Comparison of ENCODE assay signal across 1 cellular context in genomic region chr1:229131243-229132105, GRCh38.
A peak's percentile ranks its signal among the peaks of the same experiment; 100 is the strongest.
TF ChIP-seq lines count a peak whose summit lies in the region.

No MANE protein-coding gene starts in this region.

TF ChIP-seq in HepG2, 621 proteins besides CTCF, POLR2A, EP300 and RAD21 (continued from another document and continues in another):
- TF ChIP-seq KLF15 (CRISPR knock-in tag; IDR thresholded peaks at IDR 0.05; ENCODE audit: borderline replicate concordance) (no peak), NFYB (CRISPR knock-in tag; IDR thresholded peaks at IDR 0.05) (no peak), FOXA3 (CRISPR knock-in tag; IDR thresholded peaks at IDR 0.05) (peak; percentile 89), GATA4 (IDR thresholded peaks at IDR 0.05; ENCODE audit: borderline replicate concordance, low read depth) (no peak; the same call in 1 of the 2 replicates), IRF9 (CRISPR knock-in tag; IDR thresholded peaks at IDR 0.05; ENCODE audit: borderline replicate concordance) (no peak), KDM5B (CRISPR knock-in tag; IDR thresholded peaks at IDR 0.05; ENCODE audit: borderline replicate concordance) (no peak), CREM (IDR thresholded peaks at IDR 0.05) (peak; percentile 90), CREM (CRISPR knock-in tag; IDR thresholded peaks at IDR 0.05) (no peak), TAF15 (IDR thresholded peaks at IDR 0.05; ENCODE audit: low read depth, low read length, poor library complexity, severe bottlenecking) (no peak), PITX1 (CRISPR knock-in tag; IDR thresholded peaks at IDR 0.05) (peak; percentile 98), TBP (CRISPR knock-in tag; IDR thresholded peaks at IDR 0.05) (no peak), HOXA5 (CRISPR knock-in tag; IDR thresholded peaks at IDR 0.05) (no peak), RAD51 (IDR thresholded peaks at IDR 0.05; ENCODE audit: borderline replicate concordance) (no peak), IKZF5 (CRISPR knock-in tag; IDR thresholded peaks at IDR 0.05) (peak; percentile 83; the same call in 1 of the 2 replicates), YEATS4 (CRISPR knock-in tag; IDR thresholded peaks at IDR 0.05; ENCODE audit: borderline replicate concordance) (no peak), TAF1 (CRISPR knock-in tag; IDR thresholded peaks at IDR 0.05) (0 out of 2 replicates have a peak, but pooled peaks have one; percentile 27), TARDBP (CRISPR knock-in tag; IDR thresholded peaks at IDR 0.05) (peak; percentile 82), ZSCAN25 (CRISPR knock-in tag; IDR thresholded peaks at IDR 0.05) (peak; percentile 75), NFATC3 (CRISPR knock-in tag; IDR thresholded peaks at IDR 0.05) (0 out of 2 replicates have a peak, but pooled peaks have one; percentile 67), ZNF792 (CRISPR knock-in tag; IDR thresholded peaks at IDR 0.05) (peak; percentile 83; the same call in 1 of the 2 replicates), SMARCE1 (IDR thresholded peaks at IDR 0.05; ENCODE audit: borderline replicate concordance) (no peak), ATF4 (CRISPR knock-in tag; IDR thresholded peaks at IDR 0.05) (peak in 1 of 2 experiments; percentile 67; a peak in 2 of 4 replicates), MATR3 (CRISPR knock-in tag; IDR thresholded peaks at IDR 0.05) (no peak), ZEB1 (IDR thresholded peaks at IDR 0.05; ENCODE audit: insufficient replicate concordance, low read depth) (peak; percentile 65), HDAC2 (CRISPR knock-in tag; IDR thresholded peaks at IDR 0.05) (peak; percentile 73), SKI (IDR thresholded peaks at IDR 0.05; ENCODE audit: partially characterized antibody) (no peak), JUND (CRISPR knock-in tag; IDR thresholded peaks at IDR 0.05) (no peak), ATM (IDR thresholded peaks at IDR 0.05; ENCODE audit: borderline replicate concordance) (peak; percentile 95; the same call in 1 of the 2 replicates), ZNF274 (CRISPR knock-in tag; IDR thresholded peaks at IDR 0.05) (no peak; the same call in 1 of the 2 replicates), PRMT3 (CRISPR knock-in tag; IDR thresholded peaks at IDR 0.05; ENCODE audit: borderline replicate concordance, low read depth) (0 out of 2 replicates have a peak, but pooled peaks have one; percentile 47), HDAC6 (IDR thresholded peaks at IDR 0.05; ENCODE audit: low read depth, low read length) (no peak), PRPF4 (IDR thresholded peaks at IDR 0.05; ENCODE audit: low read depth, low read length, poor library complexity, severe bottlenecking) (no peak), SIX1 (CRISPR knock-in tag; IDR thresholded peaks at IDR 0.05; ENCODE audit: borderline replicate concordance) (peak; percentile 91), ZSCAN31 (CRISPR knock-in tag; IDR thresholded peaks at IDR 0.05; ENCODE audit: low read depth) (peak; percentile 64; the same call in 1 of the 2 replicates), ZNF788 (CRISPR knock-in tag; IDR thresholded peaks at IDR 0.05; ENCODE audit: borderline replicate concordance) (peak; percentile 66; the same call in 1 of the 2 replicates), TP53 (CRISPR knock-in tag; conservative IDR thresholded peaks at IDR 0.05) (0 out of 2 replicates have a peak, but pooled peaks have one; percentile 57), ZNF878 (CRISPR knock-in tag; IDR thresholded peaks at IDR 0.05) (no peak; the same call in 1 of the 2 replicates), KLF11 (CRISPR knock-in tag; IDR thresholded peaks at IDR 0.05) (0 out of 2 replicates have a peak, but pooled peaks have one; percentile 43)
- TF ChIP-seq, protein P1, sequence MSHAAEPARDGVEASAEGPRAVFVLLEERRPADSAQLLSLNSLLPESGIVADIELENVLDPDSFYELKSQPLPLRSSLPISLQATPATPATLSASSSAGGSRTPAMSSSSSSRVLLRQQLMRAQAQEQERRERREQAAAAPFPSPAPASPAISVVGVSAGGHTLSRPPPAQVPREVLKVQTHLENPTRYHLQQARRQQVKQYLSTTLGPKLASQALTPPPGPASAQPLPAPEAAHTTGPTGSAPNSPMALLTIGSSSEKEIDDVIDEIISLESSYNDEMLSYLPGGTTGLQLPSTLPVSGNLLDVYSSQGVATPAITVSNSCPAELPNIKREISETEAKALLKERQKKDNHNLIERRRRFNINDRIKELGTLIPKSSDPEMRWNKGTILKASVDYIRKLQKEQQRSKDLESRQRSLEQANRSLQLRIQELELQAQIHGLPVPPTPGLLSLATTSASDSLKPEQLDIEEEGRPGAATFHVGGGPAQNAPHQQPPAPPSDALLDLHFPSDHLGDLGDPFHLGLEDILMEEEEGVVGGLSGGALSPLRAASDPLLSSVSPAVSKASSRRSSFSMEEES (CRISPR knock-in tag; IDR thresholded peaks at IDR 0.05) = no peak
- TF ChIP-seq, protein P2, sequence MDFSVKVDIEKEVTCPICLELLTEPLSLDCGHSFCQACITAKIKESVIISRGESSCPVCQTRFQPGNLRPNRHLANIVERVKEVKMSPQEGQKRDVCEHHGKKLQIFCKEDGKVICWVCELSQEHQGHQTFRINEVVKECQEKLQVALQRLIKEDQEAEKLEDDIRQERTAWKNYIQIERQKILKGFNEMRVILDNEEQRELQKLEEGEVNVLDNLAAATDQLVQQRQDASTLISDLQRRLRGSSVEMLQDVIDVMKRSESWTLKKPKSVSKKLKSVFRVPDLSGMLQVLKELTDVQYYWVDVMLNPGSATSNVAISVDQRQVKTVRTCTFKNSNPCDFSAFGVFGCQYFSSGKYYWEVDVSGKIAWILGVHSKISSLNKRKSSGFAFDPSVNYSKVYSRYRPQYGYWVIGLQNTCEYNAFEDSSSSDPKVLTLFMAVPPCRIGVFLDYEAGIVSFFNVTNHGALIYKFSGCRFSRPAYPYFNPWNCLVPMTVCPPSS (IDR thresholded peaks at IDR 0.05) = no peak
- TF ChIP-seq, protein P3, sequence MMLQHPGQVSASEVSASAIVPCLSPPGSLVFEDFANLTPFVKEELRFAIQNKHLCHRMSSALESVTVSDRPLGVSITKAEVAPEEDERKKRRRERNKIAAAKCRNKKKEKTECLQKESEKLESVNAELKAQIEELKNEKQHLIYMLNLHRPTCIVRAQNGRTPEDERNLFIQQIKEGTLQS (CRISPR knock-in tag; IDR thresholded peaks at IDR 0.05) = no peak
- TF ChIP-seq, protein P4, sequence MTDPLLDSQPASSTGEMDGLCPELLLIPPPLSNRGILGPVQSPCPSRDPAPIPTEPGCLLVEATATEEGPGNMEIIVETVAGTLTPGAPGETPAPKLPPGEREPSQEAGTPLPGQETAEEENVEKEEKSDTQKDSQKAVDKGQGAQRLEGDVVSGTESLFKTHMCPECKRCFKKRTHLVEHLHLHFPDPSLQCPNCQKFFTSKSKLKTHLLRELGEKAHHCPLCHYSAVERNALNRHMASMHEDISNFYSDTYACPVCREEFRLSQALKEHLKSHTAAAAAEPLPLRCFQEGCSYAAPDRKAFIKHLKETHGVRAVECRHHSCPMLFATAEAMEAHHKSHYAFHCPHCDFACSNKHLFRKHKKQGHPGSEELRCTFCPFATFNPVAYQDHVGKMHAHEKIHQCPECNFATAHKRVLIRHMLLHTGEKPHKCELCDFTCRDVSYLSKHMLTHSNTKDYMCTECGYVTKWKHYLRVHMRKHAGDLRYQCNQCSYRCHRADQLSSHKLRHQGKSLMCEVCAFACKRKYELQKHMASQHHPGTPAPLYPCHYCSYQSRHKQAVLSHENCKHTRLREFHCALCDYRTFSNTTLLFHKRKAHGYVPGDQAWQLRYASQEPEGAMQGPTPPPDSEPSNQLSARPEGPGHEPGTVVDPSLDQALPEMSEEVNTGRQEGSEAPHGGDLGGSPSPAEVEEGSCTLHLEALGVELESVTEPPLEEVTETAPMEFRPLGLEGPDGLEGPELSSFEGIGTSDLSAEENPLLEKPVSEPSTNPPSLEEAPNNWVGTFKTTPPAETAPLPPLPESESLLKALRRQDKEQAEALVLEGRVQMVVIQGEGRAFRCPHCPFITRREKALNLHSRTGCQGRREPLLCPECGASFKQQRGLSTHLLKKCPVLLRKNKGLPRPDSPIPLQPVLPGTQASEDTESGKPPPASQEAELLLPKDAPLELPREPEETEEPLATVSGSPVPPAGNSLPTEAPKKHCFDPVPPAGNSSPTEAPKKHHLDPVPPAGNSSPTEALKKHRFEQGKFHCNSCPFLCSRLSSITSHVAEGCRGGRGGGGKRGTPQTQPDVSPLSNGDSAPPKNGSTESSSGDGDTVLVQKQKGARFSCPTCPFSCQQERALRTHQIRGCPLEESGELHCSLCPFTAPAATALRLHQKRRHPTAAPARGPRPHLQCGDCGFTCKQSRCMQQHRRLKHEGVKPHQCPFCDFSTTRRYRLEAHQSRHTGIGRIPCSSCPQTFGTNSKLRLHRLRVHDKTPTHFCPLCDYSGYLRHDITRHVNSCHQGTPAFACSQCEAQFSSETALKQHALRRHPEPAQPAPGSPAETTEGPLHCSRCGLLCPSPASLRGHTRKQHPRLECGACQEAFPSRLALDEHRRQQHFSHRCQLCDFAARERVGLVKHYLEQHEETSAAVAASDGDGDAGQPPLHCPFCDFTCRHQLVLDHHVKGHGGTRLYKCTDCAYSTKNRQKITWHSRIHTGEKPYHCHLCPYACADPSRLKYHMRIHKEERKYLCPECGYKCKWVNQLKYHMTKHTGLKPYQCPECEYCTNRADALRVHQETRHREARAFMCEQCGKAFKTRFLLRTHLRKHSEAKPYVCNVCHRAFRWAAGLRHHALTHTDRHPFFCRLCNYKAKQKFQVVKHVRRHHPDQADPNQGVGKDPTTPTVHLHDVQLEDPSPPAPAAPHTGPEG (CRISPR knock-in tag; IDR thresholded peaks at IDR 0.05) = no peak
- TF ChIP-seq, protein P5, sequence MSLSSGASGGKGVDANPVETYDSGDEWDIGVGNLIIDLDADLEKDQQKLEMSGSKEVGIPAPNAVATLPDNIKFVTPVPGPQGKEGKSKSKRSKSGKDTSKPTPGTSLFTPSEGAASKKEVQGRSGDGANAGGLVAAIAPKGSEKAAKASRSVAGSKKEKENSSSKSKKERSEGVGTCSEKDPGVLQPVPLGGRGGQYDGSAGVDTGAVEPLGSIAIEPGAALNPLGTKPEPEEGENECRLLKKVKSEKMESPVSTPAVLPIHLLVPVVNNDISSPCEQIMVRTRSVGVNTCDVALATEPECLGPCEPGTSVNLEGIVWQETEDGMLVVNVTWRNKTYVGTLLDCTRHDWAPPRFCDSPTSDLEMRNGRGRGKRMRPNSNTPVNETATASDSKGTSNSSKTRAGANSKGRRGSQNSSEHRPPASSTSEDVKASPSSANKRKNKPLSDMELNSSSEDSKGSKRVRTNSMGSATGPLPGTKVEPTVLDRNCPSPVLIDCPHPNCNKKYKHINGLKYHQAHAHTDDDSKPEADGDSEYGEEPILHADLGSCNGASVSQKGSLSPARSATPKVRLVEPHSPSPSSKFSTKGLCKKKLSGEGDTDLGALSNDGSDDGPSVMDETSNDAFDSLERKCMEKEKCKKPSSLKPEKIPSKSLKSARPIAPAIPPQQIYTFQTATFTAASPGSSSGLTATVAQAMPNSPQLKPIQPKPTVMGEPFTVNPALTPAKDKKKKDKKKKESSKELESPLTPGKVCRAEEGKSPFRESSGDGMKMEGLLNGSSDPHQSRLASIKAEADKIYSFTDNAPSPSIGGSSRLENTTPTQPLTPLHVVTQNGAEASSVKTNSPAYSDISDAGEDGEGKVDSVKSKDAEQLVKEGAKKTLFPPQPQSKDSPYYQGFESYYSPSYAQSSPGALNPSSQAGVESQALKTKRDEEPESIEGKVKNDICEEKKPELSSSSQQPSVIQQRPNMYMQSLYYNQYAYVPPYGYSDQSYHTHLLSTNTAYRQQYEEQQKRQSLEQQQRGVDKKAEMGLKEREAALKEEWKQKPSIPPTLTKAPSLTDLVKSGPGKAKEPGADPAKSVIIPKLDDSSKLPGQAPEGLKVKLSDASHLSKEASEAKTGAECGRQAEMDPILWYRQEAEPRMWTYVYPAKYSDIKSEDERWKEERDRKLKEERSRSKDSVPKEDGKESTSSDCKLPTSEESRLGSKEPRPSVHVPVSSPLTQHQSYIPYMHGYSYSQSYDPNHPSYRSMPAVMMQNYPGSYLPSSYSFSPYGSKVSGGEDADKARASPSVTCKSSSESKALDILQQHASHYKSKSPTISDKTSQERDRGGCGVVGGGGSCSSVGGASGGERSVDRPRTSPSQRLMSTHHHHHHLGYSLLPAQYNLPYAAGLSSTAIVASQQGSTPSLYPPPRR (CRISPR knock-in tag; IDR thresholded peaks at IDR 0.05; ENCODE audit: borderline replicate concordance) = peak; percentile 77; the same call in 1 of the 2 replicates
- TF ChIP-seq, protein P6, sequence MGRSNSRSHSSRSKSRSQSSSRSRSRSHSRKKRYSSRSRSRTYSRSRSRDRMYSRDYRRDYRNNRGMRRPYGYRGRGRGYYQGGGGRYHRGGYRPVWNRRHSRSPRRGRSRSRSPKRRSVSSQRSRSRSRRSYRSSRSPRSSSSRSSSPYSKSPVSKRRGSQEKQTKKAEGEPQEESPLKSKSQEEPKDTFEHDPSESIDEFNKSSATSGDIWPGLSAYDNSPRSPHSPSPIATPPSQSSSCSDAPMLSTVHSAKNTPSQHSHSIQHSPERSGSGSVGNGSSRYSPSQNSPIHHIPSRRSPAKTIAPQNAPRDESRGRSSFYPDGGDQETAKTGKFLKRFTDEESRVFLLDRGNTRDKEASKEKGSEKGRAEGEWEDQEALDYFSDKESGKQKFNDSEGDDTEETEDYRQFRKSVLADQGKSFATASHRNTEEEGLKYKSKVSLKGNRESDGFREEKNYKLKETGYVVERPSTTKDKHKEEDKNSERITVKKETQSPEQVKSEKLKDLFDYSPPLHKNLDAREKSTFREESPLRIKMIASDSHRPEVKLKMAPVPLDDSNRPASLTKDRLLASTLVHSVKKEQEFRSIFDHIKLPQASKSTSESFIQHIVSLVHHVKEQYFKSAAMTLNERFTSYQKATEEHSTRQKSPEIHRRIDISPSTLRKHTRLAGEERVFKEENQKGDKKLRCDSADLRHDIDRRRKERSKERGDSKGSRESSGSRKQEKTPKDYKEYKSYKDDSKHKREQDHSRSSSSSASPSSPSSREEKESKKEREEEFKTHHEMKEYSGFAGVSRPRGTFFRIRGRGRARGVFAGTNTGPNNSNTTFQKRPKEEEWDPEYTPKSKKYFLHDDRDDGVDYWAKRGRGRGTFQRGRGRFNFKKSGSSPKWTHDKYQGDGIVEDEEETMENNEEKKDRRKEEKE (IDR thresholded peaks at IDR 0.05) = no peak
